In the genomic region with DNA sequence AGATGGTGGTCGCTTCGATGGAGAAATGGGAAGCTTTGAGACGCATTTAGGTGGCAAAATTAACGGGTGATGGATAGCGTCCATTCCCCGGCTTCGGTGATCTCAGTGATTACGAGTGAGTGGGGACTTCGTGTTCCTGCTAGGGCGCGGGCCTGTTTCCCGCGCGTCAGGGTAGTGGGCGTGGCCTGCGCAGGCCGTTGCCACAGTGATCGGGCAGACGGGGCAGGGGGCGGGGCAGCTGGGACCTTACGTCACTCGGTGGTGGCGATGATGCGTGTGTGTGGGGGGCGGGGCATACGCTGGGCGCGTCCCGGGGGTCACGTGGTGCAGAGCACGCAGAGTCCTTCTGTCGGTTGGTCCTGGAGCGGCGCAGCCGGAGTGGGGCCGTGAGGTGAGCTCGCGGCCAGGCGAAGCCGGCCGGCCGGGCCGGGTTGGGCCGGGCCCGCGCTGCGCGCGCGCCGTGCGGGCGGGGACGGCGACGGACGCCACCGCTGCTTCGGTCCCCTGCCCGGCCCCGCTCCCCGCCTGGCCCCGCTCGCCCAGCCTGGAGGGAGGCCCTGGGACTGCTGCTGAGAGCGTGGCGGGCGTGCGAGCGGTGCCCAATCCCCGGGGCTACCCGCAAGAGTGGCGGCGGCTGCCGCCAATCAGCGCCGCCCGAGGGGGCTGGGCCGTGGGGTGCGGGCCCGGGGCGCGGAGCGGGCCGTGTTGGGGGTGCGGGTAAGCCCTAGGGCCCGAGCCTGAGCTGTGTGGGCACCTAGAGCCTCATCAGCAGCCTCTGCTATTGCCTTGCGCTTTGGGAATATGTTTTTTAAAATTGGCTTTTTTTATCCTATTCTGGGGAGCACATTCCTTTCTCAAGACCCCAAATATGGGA, we compare ENCODE assay signal across 1 cellular context.
TF ChIP-seq lines count a peak whose summit lies in the region.

A gene (plus strand): TSS at position 327 of the 874 bp plus-strand sequence. CDS start 29,508 bp downstream, outside the sequence.

TF ChIP-seq in K562, 482 proteins besides CTCF, POLR2A, EP300 and RAD21 (continued from another document and continues in another):
- TF ChIP-seq, protein P1, sequence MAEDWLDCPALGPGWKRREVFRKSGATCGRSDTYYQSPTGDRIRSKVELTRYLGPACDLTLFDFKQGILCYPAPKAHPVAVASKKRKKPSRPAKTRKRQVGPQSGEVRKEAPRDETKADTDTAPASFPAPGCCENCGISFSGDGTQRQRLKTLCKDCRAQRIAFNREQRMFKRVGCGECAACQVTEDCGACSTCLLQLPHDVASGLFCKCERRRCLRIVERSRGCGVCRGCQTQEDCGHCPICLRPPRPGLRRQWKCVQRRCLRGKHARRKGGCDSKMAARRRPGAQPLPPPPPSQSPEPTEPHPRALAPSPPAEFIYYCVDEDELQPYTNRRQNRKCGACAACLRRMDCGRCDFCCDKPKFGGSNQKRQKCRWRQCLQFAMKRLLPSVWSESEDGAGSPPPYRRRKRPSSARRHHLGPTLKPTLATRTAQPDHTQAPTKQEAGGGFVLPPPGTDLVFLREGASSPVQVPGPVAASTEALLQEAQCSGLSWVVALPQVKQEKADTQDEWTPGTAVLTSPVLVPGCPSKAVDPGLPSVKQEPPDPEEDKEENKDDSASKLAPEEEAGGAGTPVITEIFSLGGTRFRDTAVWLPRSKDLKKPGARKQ (CRISPR knock-in tag; IDR thresholded peaks at IDR 0.05), result peak; percentile 96; the same call in 1 of the 2 replicates
- TF ChIP-seq ZNF766 (CRISPR knock-in tag; conservative IDR thresholded peaks at IDR 0.05) (no peak), NR1H2 (CRISPR knock-in tag; IDR thresholded peaks at IDR 0.05) (0 out of 2 replicates have a peak, but pooled peaks have one; percentile 41), HDGF (IDR thresholded peaks at IDR 0.05) (no peak), DIDO1 (tag; IDR thresholded peaks at IDR 0.05; ENCODE audit: low read depth) (no peak), ELF1 (tag; IDR thresholded peaks at IDR 0.05) (no peak), ZNF41 (CRISPR knock-in tag; conservative IDR thresholded peaks at IDR 0.05) (no peak), TCF3 (CRISPR knock-in tag; IDR thresholded peaks at IDR 0.05) (peak; percentile 33; the same call in 1 of the 2 replicates), TCF7 (IDR thresholded peaks at IDR 0.05; ENCODE audit: borderline replicate concordance) (no peak), ARNT (IDR thresholded peaks at IDR 0.05) (no peak), TCFL5 (CRISPR knock-in tag; conservative IDR thresholded peaks at IDR 0.05) (no peak), BRD4 (IDR thresholded peaks at IDR 0.05) (no peak), ZNF134 (CRISPR knock-in tag; conservative IDR thresholded peaks at IDR 0.05) (no peak), ZNF444 (CRISPR knock-in tag; IDR thresholded peaks at IDR 0.05) (no peak), SLC30A9 (CRISPR knock-in tag; IDR thresholded peaks at IDR 0.05) (no peak), ZBTB1 (CRISPR knock-in tag; IDR thresholded peaks at IDR 0.05; ENCODE audit: borderline replicate concordance, low read depth) (no peak), NR4A1 (CRISPR knock-in tag; IDR thresholded peaks at IDR 0.05) (no peak), NR4A1 (tag; IDR thresholded peaks at IDR 0.05) (0 out of 2 replicates have a peak, but pooled peaks have one; percentile 60)
- TF ChIP-seq, protein P2, sequence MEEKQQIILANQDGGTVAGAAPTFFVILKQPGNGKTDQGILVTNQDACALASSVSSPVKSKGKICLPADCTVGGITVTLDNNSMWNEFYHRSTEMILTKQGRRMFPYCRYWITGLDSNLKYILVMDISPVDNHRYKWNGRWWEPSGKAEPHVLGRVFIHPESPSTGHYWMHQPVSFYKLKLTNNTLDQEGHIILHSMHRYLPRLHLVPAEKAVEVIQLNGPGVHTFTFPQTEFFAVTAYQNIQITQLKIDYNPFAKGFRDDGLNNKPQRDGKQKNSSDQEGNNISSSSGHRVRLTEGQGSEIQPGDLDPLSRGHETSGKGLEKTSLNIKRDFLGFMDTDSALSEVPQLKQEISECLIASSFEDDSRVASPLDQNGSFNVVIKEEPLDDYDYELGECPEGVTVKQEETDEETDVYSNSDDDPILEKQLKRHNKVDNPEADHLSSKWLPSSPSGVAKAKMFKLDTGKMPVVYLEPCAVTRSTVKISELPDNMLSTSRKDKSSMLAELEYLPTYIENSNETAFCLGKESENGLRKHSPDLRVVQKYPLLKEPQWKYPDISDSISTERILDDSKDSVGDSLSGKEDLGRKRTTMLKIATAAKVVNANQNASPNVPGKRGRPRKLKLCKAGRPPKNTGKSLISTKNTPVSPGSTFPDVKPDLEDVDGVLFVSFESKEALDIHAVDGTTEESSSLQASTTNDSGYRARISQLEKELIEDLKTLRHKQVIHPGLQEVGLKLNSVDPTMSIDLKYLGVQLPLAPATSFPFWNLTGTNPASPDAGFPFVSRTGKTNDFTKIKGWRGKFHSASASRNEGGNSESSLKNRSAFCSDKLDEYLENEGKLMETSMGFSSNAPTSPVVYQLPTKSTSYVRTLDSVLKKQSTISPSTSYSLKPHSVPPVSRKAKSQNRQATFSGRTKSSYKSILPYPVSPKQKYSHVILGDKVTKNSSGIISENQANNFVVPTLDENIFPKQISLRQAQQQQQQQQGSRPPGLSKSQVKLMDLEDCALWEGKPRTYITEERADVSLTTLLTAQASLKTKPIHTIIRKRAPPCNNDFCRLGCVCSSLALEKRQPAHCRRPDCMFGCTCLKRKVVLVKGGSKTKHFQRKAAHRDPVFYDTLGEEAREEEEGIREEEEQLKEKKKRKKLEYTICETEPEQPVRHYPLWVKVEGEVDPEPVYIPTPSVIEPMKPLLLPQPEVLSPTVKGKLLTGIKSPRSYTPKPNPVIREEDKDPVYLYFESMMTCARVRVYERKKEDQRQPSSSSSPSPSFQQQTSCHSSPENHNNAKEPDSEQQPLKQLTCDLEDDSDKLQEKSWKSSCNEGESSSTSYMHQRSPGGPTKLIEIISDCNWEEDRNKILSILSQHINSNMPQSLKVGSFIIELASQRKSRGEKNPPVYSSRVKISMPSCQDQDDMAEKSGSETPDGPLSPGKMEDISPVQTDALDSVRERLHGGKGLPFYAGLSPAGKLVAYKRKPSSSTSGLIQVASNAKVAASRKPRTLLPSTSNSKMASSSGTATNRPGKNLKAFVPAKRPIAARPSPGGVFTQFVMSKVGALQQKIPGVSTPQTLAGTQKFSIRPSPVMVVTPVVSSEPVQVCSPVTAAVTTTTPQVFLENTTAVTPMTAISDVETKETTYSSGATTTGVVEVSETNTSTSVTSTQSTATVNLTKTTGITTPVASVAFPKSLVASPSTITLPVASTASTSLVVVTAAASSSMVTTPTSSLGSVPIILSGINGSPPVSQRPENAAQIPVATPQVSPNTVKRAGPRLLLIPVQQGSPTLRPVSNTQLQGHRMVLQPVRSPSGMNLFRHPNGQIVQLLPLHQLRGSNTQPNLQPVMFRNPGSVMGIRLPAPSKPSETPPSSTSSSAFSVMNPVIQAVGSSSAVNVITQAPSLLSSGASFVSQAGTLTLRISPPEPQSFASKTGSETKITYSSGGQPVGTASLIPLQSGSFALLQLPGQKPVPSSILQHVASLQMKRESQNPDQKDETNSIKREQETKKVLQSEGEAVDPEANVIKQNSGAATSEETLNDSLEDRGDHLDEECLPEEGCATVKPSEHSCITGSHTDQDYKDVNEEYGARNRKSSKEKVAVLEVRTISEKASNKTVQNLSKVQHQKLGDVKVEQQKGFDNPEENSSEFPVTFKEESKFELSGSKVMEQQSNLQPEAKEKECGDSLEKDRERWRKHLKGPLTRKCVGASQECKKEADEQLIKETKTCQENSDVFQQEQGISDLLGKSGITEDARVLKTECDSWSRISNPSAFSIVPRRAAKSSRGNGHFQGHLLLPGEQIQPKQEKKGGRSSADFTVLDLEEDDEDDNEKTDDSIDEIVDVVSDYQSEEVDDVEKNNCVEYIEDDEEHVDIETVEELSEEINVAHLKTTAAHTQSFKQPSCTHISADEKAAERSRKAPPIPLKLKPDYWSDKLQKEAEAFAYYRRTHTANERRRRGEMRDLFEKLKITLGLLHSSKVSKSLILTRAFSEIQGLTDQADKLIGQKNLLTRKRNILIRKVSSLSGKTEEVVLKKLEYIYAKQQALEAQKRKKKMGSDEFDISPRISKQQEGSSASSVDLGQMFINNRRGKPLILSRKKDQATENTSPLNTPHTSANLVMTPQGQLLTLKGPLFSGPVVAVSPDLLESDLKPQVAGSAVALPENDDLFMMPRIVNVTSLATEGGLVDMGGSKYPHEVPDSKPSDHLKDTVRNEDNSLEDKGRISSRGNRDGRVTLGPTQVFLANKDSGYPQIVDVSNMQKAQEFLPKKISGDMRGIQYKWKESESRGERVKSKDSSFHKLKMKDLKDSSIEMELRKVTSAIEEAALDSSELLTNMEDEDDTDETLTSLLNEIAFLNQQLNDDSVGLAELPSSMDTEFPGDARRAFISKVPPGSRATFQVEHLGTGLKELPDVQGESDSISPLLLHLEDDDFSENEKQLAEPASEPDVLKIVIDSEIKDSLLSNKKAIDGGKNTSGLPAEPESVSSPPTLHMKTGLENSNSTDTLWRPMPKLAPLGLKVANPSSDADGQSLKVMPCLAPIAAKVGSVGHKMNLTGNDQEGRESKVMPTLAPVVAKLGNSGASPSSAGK (IDR thresholded peaks at IDR 0.05), result peak; percentile 100
- TF ChIP-seq, protein P3, sequence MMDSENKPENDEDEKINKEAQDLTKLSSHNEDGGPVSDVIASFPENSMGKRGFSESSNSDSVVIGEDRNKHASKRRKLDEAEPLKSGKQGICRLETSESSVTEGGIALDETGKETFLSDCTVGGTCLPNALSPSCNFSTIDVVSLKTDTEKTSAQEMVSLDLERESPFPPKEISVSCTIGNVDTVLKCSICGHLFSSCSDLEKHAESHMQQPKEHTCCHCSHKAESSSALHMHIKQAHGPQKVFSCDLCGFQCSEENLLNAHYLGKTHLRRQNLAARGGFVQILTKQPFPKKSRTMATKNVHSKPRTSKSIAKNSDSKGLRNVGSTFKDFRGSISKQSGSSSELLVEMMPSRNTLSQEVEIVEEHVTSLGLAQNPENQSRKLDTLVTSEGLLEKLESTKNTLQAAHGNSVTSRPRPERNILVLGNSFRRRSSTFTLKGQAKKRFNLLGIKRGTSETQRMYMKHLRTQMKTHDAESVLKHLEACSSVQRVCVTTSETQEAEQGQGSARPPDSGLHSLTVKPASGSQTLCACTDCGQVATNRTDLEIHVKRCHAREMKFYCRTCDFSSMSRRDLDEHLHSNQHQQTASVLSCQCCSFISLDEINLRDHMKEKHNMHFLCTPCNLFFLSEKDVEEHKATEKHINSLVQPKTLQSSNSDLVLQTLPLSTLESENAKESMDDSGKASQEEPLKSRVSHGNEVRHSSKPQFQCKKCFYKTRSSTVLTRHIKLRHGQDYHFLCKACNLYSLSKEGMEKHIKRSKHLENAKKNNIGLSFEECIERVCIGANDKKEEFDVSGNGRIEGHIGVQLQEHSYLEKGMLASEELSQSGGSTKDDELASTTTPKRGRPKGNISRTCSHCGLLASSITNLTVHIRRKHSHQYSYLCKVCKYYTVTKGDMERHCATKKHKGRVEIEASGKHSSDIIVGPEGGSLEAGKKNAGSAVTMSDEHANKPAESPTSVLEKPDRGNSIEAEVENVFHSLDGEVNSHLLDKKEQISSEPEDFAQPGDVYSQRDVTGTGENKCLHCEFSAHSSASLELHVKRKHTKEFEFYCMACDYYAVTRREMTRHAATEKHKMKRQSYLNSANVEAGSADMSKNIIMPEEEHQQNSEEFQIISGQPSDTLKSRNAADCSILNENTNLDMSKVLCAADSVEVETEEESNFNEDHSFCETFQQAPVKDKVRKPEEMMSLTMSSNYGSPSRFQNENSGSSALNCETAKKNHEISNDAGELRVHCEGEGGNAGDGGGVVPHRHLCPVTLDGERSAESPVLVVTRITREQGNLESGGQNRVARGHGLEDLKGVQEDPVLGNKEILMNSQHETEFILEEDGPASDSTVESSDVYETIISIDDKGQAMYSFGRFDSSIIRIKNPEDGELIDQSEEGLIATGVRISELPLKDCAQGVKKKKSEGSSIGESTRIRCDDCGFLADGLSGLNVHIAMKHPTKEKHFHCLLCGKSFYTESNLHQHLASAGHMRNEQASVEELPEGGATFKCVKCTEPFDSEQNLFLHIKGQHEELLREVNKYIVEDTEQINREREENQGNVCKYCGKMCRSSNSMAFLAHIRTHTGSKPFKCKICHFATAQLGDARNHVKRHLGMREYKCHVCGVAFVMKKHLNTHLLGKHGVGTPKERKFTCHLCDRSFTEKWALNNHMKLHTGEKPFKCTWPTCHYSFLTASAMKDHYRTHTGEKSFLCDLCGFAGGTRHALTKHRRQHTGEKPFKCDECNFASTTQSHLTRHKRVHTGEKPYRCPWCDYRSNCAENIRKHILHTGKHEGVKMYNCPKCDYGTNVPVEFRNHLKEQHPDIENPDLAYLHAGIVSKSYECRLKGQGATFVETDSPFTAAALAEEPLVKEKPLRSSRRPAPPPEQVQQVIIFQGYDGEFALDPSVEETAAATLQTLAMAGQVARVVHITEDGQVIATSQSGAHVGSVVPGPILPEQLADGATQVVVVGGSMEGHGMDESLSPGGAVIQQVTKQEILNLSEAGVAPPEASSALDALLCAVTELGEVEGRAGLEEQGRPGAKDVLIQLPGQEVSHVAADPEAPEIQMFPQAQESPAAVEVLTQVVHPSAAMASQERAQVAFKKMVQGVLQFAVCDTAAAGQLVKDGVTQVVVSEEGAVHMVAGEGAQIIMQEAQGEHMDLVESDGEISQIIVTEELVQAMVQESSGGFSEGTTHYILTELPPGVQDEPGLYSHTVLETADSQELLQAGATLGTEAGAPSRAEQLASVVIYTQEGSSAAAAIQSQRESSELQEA (IDR thresholded peaks at IDR 0.05; ENCODE audit: low read depth), result no peak
- TF ChIP-seq, protein P4, sequence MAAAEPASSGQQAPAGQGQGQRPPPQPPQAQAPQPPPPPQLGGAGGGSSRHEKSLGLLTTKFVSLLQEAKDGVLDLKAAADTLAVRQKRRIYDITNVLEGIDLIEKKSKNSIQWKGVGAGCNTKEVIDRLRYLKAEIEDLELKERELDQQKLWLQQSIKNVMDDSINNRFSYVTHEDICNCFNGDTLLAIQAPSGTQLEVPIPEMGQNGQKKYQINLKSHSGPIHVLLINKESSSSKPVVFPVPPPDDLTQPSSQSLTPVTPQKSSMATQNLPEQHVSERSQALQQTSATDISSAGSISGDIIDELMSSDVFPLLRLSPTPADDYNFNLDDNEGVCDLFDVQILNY (CRISPR knock-in tag; IDR thresholded peaks at IDR 0.05), result no peak
- TF ChIP-seq, protein P5, sequence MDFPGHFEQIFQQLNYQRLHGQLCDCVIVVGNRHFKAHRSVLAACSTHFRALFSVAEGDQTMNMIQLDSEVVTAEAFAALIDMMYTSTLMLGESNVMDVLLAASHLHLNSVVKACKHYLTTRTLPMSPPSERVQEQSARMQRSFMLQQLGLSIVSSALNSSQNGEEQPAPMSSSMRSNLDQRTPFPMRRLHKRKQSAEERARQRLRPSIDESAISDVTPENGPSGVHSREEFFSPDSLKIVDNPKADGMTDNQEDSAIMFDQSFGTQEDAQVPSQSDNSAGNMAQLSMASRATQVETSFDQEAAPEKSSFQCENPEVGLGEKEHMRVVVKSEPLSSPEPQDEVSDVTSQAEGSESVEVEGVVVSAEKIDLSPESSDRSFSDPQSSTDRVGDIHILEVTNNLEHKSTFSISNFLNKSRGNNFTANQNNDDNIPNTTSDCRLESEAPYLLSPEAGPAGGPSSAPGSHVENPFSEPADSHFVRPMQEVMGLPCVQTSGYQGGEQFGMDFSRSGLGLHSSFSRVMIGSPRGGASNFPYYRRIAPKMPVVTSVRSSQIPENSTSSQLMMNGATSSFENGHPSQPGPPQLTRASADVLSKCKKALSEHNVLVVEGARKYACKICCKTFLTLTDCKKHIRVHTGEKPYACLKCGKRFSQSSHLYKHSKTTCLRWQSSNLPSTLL (IDR thresholded peaks at IDR 0.05), result no peak
